ENCODE assay signal across 26 cellular contexts in the genomic region with DNA sequence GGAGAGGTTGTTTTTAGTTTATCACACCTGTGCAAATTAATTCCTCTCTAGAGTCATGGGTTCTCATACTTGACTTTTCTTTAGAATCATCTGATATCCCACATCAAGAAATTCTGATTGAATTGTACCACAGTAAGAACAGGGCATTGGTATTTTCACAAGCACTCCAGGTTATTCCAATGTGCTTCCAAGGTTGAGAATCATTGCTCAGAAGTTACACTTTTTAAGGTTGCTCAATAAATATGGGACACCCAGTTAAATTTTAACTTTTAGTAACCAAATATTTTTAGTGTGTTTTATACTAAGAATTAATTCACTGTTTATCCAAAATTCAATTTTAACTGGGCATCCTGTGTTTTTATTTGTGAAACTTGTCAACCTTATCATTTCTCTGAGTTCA. TPM values are rescaled to one million over a fixed set of nuclear protein-coding genes. Genes with fewer than 3 reads are reported as not detected.
A peak's percentile ranks its signal among the peaks of the same experiment; 100 is the strongest.
DNase-seq lines count a peak whose midpoint lies in the region; ATAC-seq, FAIRE-seq and TF ChIP-seq lines count a peak whose summit lies in the region.
"Had no signal": no experiment of that assay in that cellular context is flagged by ENCODE, and none has a peak within 500 bp of the region (broad histone marks: within the 10 kb centered on the region; RNA-seq: fewer than 3 reads in every experiment).

No MANE protein-coding gene starts in this region.

- DNase-seq in HepG2 (ENCODE audit: low spot score) (no peak), coronary artery (ENCODE audit: low spot score) (no peak), thoracic aorta (ENCODE audit: low spot score) (no peak), occipital lobe (lab: John Stamatoyannopoulos, UW) (no peak), posterior vena cava (ENCODE audit: low spot score) (no peak)
- DNase-seq: 8988T; ACHN; AML-193; BE2C; Calu3; CD4-positive, alpha-beta T cell; CD8-positive, alpha-beta memory T cell; DMS53; DMS79 treated with DMSO at 0.1 percent for 48 hours; GF-D8; GM23248; H7; HCEC 1CT had no signal

- no peak for TF ChIP-seq RAD21 in liver (IDR thresholded peaks at IDR 0.05)
- TF ChIP-seq RAD21 in HepG2 (CRISPR knock-in tag; IDR thresholded peaks at IDR 0.05) = no peak

- peaks cover 0 to 33% (median 19%) of the 10 kb centered on the region in 4 donors for H3K4me1 ChIP-seq in liver (ENCODE audit: control insufficient read depth in 4 of 4, insufficient read depth in 4 of 4, low read length in 3 of 4)
- H3K4me1 ChIP-seq in HepG2 (ENCODE audit: insufficient read depth, low read length) = peaks cover 7% of the 10 kb centered on the region
- H3K4me1 ChIP-seq in thoracic aorta (ENCODE audit: control insufficient read depth in 1 of 2, low read depth in 2 of 2) = peaks cover 11 to 42% of the 10 kb centered on the region in 2 donors
- H3K4me1 ChIP-seq: A549, BE2C had no signal

- no TSS peak for BruUV-seq in HepG2 (replicated peaks; lab: Mats Ljungman, UMichigan)

- CTCF ChIA-PET in HepG2 (lab: Yijun Ruan, JAX; ENCODE audit: low intra/inter-chr PET ratio, low total read pairs) = no interaction called here

- H3K9ac ChIP-seq in liver (ENCODE audit: low read depth in 1 of 2, low read length in 2 of 2) (no peak overlapping the region), HepG2 (ENCODE audit: insufficient read depth, low read depth, low read length) (no peak overlapping the region)
- H3K9ac ChIP-seq: BLaER1 treated with 17β-estradiol and CSF1 and Interleukin-3, amounts not matched to agents 10 nM and 100 nM; GM23248 had no signal

- H3K4me3 ChIP-seq in liver (ENCODE audit: low read depth in 1 of 3, low read length in 3 of 3) (no peak overlapping the region), HepG2 (replicated peaks in 1 of 3; ENCODE audit: insufficient read depth in 1 of 3, low read depth in 2 of 3, low read length in 3 of 3) (no peak overlapping the region), coronary artery (no peak overlapping the region), thoracic aorta (peak overlapping the region; percentile 43)
- H3K4me3 ChIP-seq: A549; BLaER1 treated with 17β-estradiol and CSF1 and Interleukin-3, amounts not matched to agents 10 nM and 100 nM; GM23248 had no signal

- intact Hi-C loops in HepG2 (cut with micrococcal nuclease; ENCODE audit: unreplicated experiment) (no loop called here), posterior vena cava (cut with DNase I) (no loop called here)

- no peak overlapping the region for H2AFZ ChIP-seq in HepG2 (ENCODE audit: low read length)
- H2AFZ ChIP-seq: GM23248 had no signal

- in situ Hi-C loops in HepG2 (cut with HindIII; ENCODE audit: extremely low pct_ligation_motif_present, low pct_unique_long_range_greater_than_20kb) = no loop called here

- H3K4me2 ChIP-seq in HepG2 (ENCODE audit: low read depth, low read length) = no peak overlapping the region
- H3K4me2 ChIP-seq: A549; BLaER1 treated with 17β-estradiol and CSF1 and Interleukin-3, amounts not matched to agents 10 nM and 100 nM had no signal

- no peaks in the 10 kb centered on the region for H3K36me3 ChIP-seq in liver (ENCODE audit: control insufficient read depth in 4 of 4, insufficient read depth in 3 of 4, low read depth in 1 of 4, low read length in 3 of 4)
- no peaks in the 10 kb centered on the region for H3K36me3 ChIP-seq in HepG2 (replicated peaks in 1 of 2; ENCODE audit: control insufficient read depth in 1 of 2, insufficient read depth in 2 of 2, low read length in 2 of 2)
- no peaks in the 10 kb centered on the region for H3K36me3 ChIP-seq in thoracic aorta
- H3K36me3 ChIP-seq: BE2C; BLaER1 treated with 17β-estradiol and CSF1 and Interleukin-3, amounts not matched to agents 10 nM and 100 nM had no signal

- TF ChIP-seq CTCF in liver (IDR thresholded peaks at IDR 0.05; ENCODE audit: low read depth, low read length, missing input control) (no peak), HepG2 (CRISPR knock-in tag; IDR thresholded peaks at IDR 0.05) (no peak), coronary artery (IDR thresholded peaks at IDR 0.05) (no peak), thoracic aorta (IDR thresholded peaks at IDR 0.05) (no peak)

- H3K27me3 ChIP-seq in liver (ENCODE audit: control insufficient read depth in 4 of 4, insufficient read depth in 4 of 4, low read length in 3 of 4) (no peaks in the 10 kb centered on the region), HepG2 (ENCODE audit: control insufficient read depth in 1 of 2, insufficient read depth in 2 of 2, low read length in 2 of 2) (peaks cover 4 to 24% of the 10 kb centered on the region in 2 experiments), thoracic aorta (replicated peaks; ENCODE audit: insufficient read depth) (no peaks in the 10 kb centered on the region)
- H3K27me3 ChIP-seq: BLaER1 treated with 17β-estradiol and CSF1 and Interleukin-3, amounts not matched to agents 10 nM and 100 nM had no signal

- TF ChIP-seq POLR2A in HepG2 (IDR thresholded peaks at IDR 0.05; ENCODE audit: insufficient read depth in 1 of 2, low read depth in 2 of 2, low read length in 2 of 2) = no peak

- H3K27ac ChIP-seq in liver (ENCODE audit: low read depth in 1 of 2, low read length in 2 of 2) (peak overlapping the region in 1 of 2 donors; percentile 34), HepG2 (ENCODE audit: extremely low read length, insufficient read depth, low read length) (no peak overlapping the region), coronary artery (peak overlapping the region; percentile 90 to 94), thoracic aorta (peak overlapping the region; percentile 95)
- H3K27ac ChIP-seq: A549; BLaER1 treated with 17β-estradiol and CSF1 and Interleukin-3, amounts not matched to agents 10 nM and 100 nM; GM23248 had no signal

- H3K9me3 ChIP-seq in liver (ENCODE audit: control insufficient read depth in 4 of 4, low read length in 3 of 4) (no peaks in the 10 kb centered on the region), HepG2 (ENCODE audit: low read length) (no peaks in the 10 kb centered on the region), thoracic aorta (no peaks in the 10 kb centered on the region)
- H3K9me3 ChIP-seq: A549, BE2C had no signal

- no peak for TF ChIP-seq EP300 in HepG2 (IDR thresholded peaks at IDR 0.05; ENCODE audit: low read depth in 2 of 2, low read length in 2 of 2)
- TF ChIP-seq EP300 in HepG2 (CRISPR knock-in tag; IDR thresholded peaks at IDR 0.05; ENCODE audit: borderline replicate concordance) = no peak

- no peaks in the 10 kb centered on the region for H3K79me2 ChIP-seq in HepG2 (ENCODE audit: insufficient read depth, low read length)

- ATAC-seq in HepG2 (no peak), thoracic aorta (ENCODE audit: insufficient number of reproducible peaks, low FRiP score, low read depth) (no peak), GM19395 (IDR thresholded peaks at IDR 0.05; ENCODE audit: unreplicated experiment) (no peak)
- ATAC-seq: A549 had no signal

- FAIRE-seq in HepG2 (lab: Jason Lieb, UNC) = no peak
- FAIRE-seq: A549, GM12892, H1 had no signal

- no peaks in the 10 kb centered on the region for H4K20me1 ChIP-seq in HepG2 (ENCODE audit: insufficient read depth, low read length)
- H4K20me1 ChIP-seq: BLaER1 treated with 17β-estradiol and CSF1 and Interleukin-3, amounts not matched to agents 10 nM and 100 nM had no signal

- POLR2A ChIA-PET in HepG2 (lab: Yijun Ruan, JAX) = no interaction called here

TF ChIP-seq in liver, 16 proteins besides CTCF, POLR2A, EP300 and RAD21 (continues in another document):
- TF ChIP-seq HNF4A (conservative IDR thresholded peaks at IDR 0.05) (peak; percentile 15 to 19), RXRA (IDR thresholded peaks at IDR 0.05) (peak in 1 of 2 donors; percentile 11), YY1 (IDR thresholded peaks at IDR 0.05) (no peak)

TF ChIP-seq in HepG2, 621 proteins besides CTCF, POLR2A, EP300 and RAD21 (continues in another document):
- no peak for TF ChIP-seq ZNF781 (CRISPR knock-in tag; IDR thresholded peaks at IDR 0.05; ENCODE audit: borderline replicate concordance, not compliant biosample characterization)
- TF ChIP-seq KLF16 (CRISPR knock-in tag; IDR thresholded peaks at IDR 0.05) = no peak
- TF ChIP-seq EZH2 (conservative IDR thresholded peaks at IDR 0.05; ENCODE audit: low read depth, low read length) = no peak
- no peak for TF ChIP-seq LCORL (IDR thresholded peaks at IDR 0.05)
- no peak for TF ChIP-seq LCORL (CRISPR knock-in tag; IDR thresholded peaks at IDR 0.05)

RNA-seq across cellular contexts. Expression of a gene that starts 2.5 kb away (rescaled TPM):
- total RNA-seq in liver = 10 to 100 TPM in 1 of 2 donors, 1 to 10 TPM in 1; 1.2 to 13.7 TPM
- 1 to 10 TPM; 1.1 to 4.2 TPM for polyA plus RNA-seq in liver
- total RNA-seq in HepG2 (2016; rRNA removed; fragmentation: Illumina TruSeq; extraction: Trizol) = 0.11 and 0.20 TPM in 2 replicates
- 0.09 and 0.10 TPM in 2 replicates for total RNA-seq in HepG2 (2016; cell fraction: cytosol; rRNA removed; fragmentation: Illumina TruSeq; extraction: Trizol; ENCODE audit: low read depth)
- total RNA-seq in HepG2 (2016; cell fraction: insoluble cytoplasmic fraction; rRNA removed; fragmentation: Illumina TruSeq; extraction: Trizol) = 0.03 and 0.13 TPM in 2 replicates
- 0.03 TPM in 1 of 2 replicates, not detected in the other for total RNA-seq in HepG2 (2016; cell fraction: membrane; rRNA removed; fragmentation: Illumina TruSeq; extraction: Trizol)
- total RNA-seq in HepG2 (2016; cell fraction: nucleus; rRNA removed; fragmentation: Illumina TruSeq; extraction: Trizol) = 0.41 and 0.56 TPM in 2 replicates
- polyA plus RNA-seq in HepG2 (2011; rRNA removed) = 0.04 TPM in 1 of 2 replicates, not detected in the other
- polyA plus RNA-seq in HepG2 (2011; cell fraction: cytosol; rRNA removed) = 0.01 and 0.05 TPM in 2 replicates
- polyA plus RNA-seq in HepG2 (2011; cell fraction: nucleus; rRNA removed) = not detected in 2 replicates
- polyA plus RNA-seq in HepG2 (2012) = 0.05 and 0.13 TPM in 2 replicates
- polyA plus RNA-seq in HepG2 (2016; cell fraction: cytosol; fragmentation: Illumina TruSeq; extraction: Trizol; ENCODE audit: low read depth) = not detected in 2 replicates
- not detected in 2 replicates for polyA plus RNA-seq in HepG2 (2016; cell fraction: insoluble cytoplasmic fraction; fragmentation: Illumina TruSeq; extraction: Trizol; ENCODE audit: low read depth)
- polyA plus RNA-seq in HepG2 (2016; cell fraction: membrane; fragmentation: Illumina TruSeq; extraction: Trizol; ENCODE audit: low read depth) = not detected in 2 replicates
- polyA plus RNA-seq in HepG2 (2016; cell fraction: nucleus; fragmentation: Illumina TruSeq; extraction: Trizol; ENCODE audit: insufficient read depth, low read depth) = 0.56 TPM in 1 of 2 replicates, not detected in the other
- not detected in 2 replicates for polyA minus RNA-seq in HepG2 (2011; rRNA and poly(A)+ RNA removed; ENCODE audit: low replicate concordance)
- not detected in 2 replicates for polyA minus RNA-seq in HepG2 (2011; cell fraction: cytosol; rRNA and poly(A)+ RNA removed)
- 0.26 and 0.37 TPM in 2 replicates for polyA minus RNA-seq in HepG2 (2011; cell fraction: nucleus; rRNA and poly(A)+ RNA removed)
- total RNA-seq in thoracic aorta = 10 to 100 TPM; 46.6 to 51.1 TPM
- 102 TPM for total RNA-seq in occipital lobe
- total RNA-seq in posterior vena cava = 10 to 100 TPM; 49.6 to 50.7 TPM
- total RNA-seq: CD4-positive, alpha-beta T cell; CD8-positive, alpha-beta memory T cell; G401 had no signal
- polyA plus RNA-seq: CD14-positive monocyte; CD8-positive, alpha-beta memory T cell had no signal
